Comparison of ENCODE assay signal across 34 cellular contexts in genomic region chr9:91295357-91295756, GRCh38.
"Had no signal": no experiment of that assay in that cellular context is flagged by ENCODE, and none has a peak within 500 bp of the region (broad histone marks: within the 10 kb centered on the region; RNA-seq: fewer than 3 reads in every experiment).

No MANE protein-coding gene starts in this region.

- H3K4me3 ChIP-seq: ascending aorta, cardiac muscle cell had no signal

- ATAC-seq: activated CD8-positive, alpha-beta T cell treated with anti-CD3 and anti-CD28 coated beads for 36 hours; activated naive CD4-positive, alpha-beta T cell treated with anti-CD3 and anti-CD28 coated beads, Interleukin-2, amount 50 U/mL, for 72 hours; activated T-cell treated with anti-CD3 and anti-CD28 coated beads, Interleukin-2, amount 50 U/mL, for 4 hours; activated T-cell treated with anti-CD3 and anti-CD28 coated beads, Interleukin-2, amount 50 U/mL, for 72 hours; activated T-helper 17 cell treated with anti-CD3 and anti-CD28 coated beads, Interleukin-2, amount 50 U/mL, for 72 hours had no signal

- H3K9me3 Mint-ChIP-seq: activated B cell treated with CpG ODN at 0.5 μM for 24 hours; activated CD4-positive, alpha-beta memory T cell treated with anti-CD3 and anti-CD28 coated beads for 36 hours; activated CD4-positive, alpha-beta T cell treated with anti-CD3 and anti-CD28 coated beads, Interleukin-2, amount 10 ng/mL, durations not matched to agents 7 days and 5 days; activated CD8-positive, alpha-beta T cell treated with anti-CD3 and anti-CD28 coated beads for 36 hours; activated naive CD4-positive, alpha-beta T cell treated with anti-CD3 and anti-CD28 coated beads for 36 hours; activated naive CD4-positive, alpha-beta T cell treated with anti-CD3 and anti-CD28 coated beads, Interleukin-2, amount 50 U/mL, for 72 hours; activated naive CD8-positive, alpha-beta T cell treated with anti-CD3 and anti-CD28 coated beads for 36 hours; activated T-cell treated with anti-CD3 and anti-CD28 coated beads, Interleukin-2, amount 50 U/mL, for 4 hours; activated T-cell treated with anti-CD3 and anti-CD28 coated beads, Interleukin-2, amount 50 U/mL, for 72 hours; activated T-helper 1 cell treated with anti-CD3 and anti-CD28 coated beads, Interleukin-12 subunit alpha, Interleukin-12 subunit beta, Interleukin-2, Interleukin-4 antibody, amounts not matched to agents 30 ng/mL and 10 ng/mL and 1 ng/mL, durations not matched to agents 14 hours and 24 hours and 36 hours; activated T-helper 17 cell treated with anti-CD3 and anti-CD28 coated beads, Interleukin-2, amount 50 U/mL, for 72 hours; central memory CD8-positive, alpha-beta T cell; T-helper 2 cell treated with Interferon-gamma antibody and Interleukin-4, amounts not matched to agents 5 μg/mL and 100 μg/mL, for 36 hours had no signal

- H3K27ac ChIP-seq: ascending aorta, cardiac muscle cell, VCaP had no signal

- DNase-seq: activated B cell treated with CpG ODN at 0.5 μM for 24 hours; activated CD4-positive, alpha-beta memory T cell treated with anti-CD3 and anti-CD28 coated beads for 36 hours; activated CD4-positive, alpha-beta T cell treated with anti-CD3 and anti-CD28 coated beads for 4 hours; activated CD4-positive, alpha-beta T cell treated with anti-CD3 and anti-CD28 coated beads, Interleukin-2, amount 10 ng/mL, durations not matched to agents 7 days and 5 days; activated CD4-positive, CD25-positive, alpha-beta regulatory T cell treated with anti-CD3 and anti-CD28 coated beads, Interleukin-2, amount 50 U/mL, for 72 hours; activated CD8-positive, alpha-beta memory T cell treated with anti-CD3 and anti-CD28 coated beads, Interleukin-2, amount 50 U/mL, for 4 hours; activated CD8-positive, alpha-beta T cell treated with anti-CD3 and anti-CD28 coated beads for 36 hours; activated effector memory CD4-positive, alpha-beta T cell treated with anti-CD3 and anti-CD28 coated beads, Interleukin-2, amount 50 U/mL, for 16 hours; activated gamma-delta T cell treated with Interleukin-2 at 50 U/mL for 16 hours; activated naive CD4-positive, alpha-beta T cell; activated naive CD4-positive, alpha-beta T cell treated with anti-CD3 and anti-CD28 coated beads for 36 hours; activated naive CD4-positive, alpha-beta T cell treated with anti-CD3 and anti-CD28 coated beads, Interleukin-2, amount 50 U/mL, for 16 hours; activated naive CD8-positive, alpha-beta T cell treated with anti-CD3 and anti-CD28 coated beads for 36 hours; activated T-cell treated with anti-CD3 and anti-CD28 coated beads for 4 hours; activated T-cell treated with anti-CD3 and anti-CD28 coated beads, Interleukin-2, amount 50 U/mL, for 1 hour; activated T-cell treated with anti-CD3 and anti-CD28 coated beads, Interleukin-2, amount 50 U/mL, for 4 hours; activated T-cell treated with anti-CD3 and anti-CD28 coated beads, Interleukin-2, amount 50 U/mL, for 72 hours; amygdala; anterior cingulate cortex; caudate nucleus; cerebellar nuclear complex; T-helper 2 cell; T-helper 9 cell had no signal

- H3K27me3 Mint-ChIP-seq: activated B cell treated with CpG ODN at 0.5 μM for 24 hours; activated CD4-positive, alpha-beta memory T cell treated with anti-CD3 and anti-CD28 coated beads for 36 hours; activated CD4-positive, alpha-beta T cell treated with anti-CD3 and anti-CD28 coated beads, Interleukin-2, amount 10 ng/mL, durations not matched to agents 7 days and 5 days; activated CD8-positive, alpha-beta T cell treated with anti-CD3 and anti-CD28 coated beads for 36 hours; activated naive CD8-positive, alpha-beta T cell treated with anti-CD3 and anti-CD28 coated beads for 36 hours; activated T-helper 17 cell treated with anti-CD3 and anti-CD28 coated beads, Interleukin-2, amount 50 U/mL, for 72 hours; brain; central memory CD8-positive, alpha-beta T cell had no signal

- H3K27ac Mint-ChIP-seq: activated B cell treated with CpG ODN at 0.5 μM for 24 hours; activated CD4-positive, alpha-beta memory T cell treated with anti-CD3 and anti-CD28 coated beads for 36 hours; activated CD4-positive, alpha-beta T cell treated with anti-CD3 and anti-CD28 coated beads, Interleukin-2, amount 10 ng/mL, durations not matched to agents 7 days and 5 days; activated CD8-positive, alpha-beta T cell treated with anti-CD3 and anti-CD28 coated beads for 36 hours; activated naive CD4-positive, alpha-beta T cell treated with anti-CD3 and anti-CD28 coated beads for 36 hours; activated naive CD4-positive, alpha-beta T cell treated with anti-CD3 and anti-CD28 coated beads, Interleukin-2, amount 50 U/mL, for 72 hours; activated naive CD8-positive, alpha-beta T cell treated with anti-CD3 and anti-CD28 coated beads for 36 hours; activated T-cell treated with anti-CD3 and anti-CD28 coated beads, Interleukin-2, amount 50 U/mL, for 72 hours; activated T-helper 1 cell treated with anti-CD3 and anti-CD28 coated beads, Interleukin-12 subunit alpha, Interleukin-12 subunit beta, Interleukin-2, Interleukin-4 antibody, amounts not matched to agents 30 ng/mL and 10 ng/mL and 1 ng/mL, durations not matched to agents 14 hours and 24 hours and 36 hours; activated T-helper 17 cell treated with anti-CD3 and anti-CD28 coated beads, Interleukin-2, amount 50 U/mL, for 72 hours; brain; T-helper 2 cell treated with Interferon-gamma antibody and Interleukin-4, amounts not matched to agents 5 μg/mL and 100 μg/mL, for 36 hours had no signal

- H3K4me1 Mint-ChIP-seq: activated CD4-positive, alpha-beta T cell treated with anti-CD3 and anti-CD28 coated beads, Interleukin-2, amount 10 ng/mL, durations not matched to agents 7 days and 5 days; activated naive CD8-positive, alpha-beta T cell treated with anti-CD3 and anti-CD28 coated beads for 36 hours had no signal

- H3K4me3 Mint-ChIP-seq: activated B cell treated with CpG ODN at 0.5 μM for 24 hours; activated CD4-positive, alpha-beta memory T cell treated with anti-CD3 and anti-CD28 coated beads for 36 hours; activated CD4-positive, alpha-beta T cell treated with anti-CD3 and anti-CD28 coated beads, Interleukin-2, amount 10 ng/mL, durations not matched to agents 7 days and 5 days; activated CD8-positive, alpha-beta T cell treated with anti-CD3 and anti-CD28 coated beads for 36 hours; activated naive CD4-positive, alpha-beta T cell treated with anti-CD3 and anti-CD28 coated beads for 36 hours; activated naive CD8-positive, alpha-beta T cell treated with anti-CD3 and anti-CD28 coated beads for 36 hours; activated T-cell treated with anti-CD3 and anti-CD28 coated beads, Interleukin-2, amount 50 U/mL, for 4 hours; activated T-cell treated with anti-CD3 and anti-CD28 coated beads, Interleukin-2, amount 50 U/mL, for 72 hours; activated T-helper 1 cell treated with anti-CD3 and anti-CD28 coated beads, Interleukin-12 subunit alpha, Interleukin-12 subunit beta, Interleukin-2, Interleukin-4 antibody, amounts not matched to agents 30 ng/mL and 10 ng/mL and 1 ng/mL, durations not matched to agents 14 hours and 24 hours and 36 hours; activated T-helper 17 cell treated with anti-CD3 and anti-CD28 coated beads, Interleukin-2, amount 50 U/mL, for 72 hours; brain; central memory CD8-positive, alpha-beta T cell; T-helper 2 cell treated with Interferon-gamma antibody and Interleukin-4, amounts not matched to agents 5 μg/mL and 100 μg/mL, for 36 hours had no signal

- H3K9me3 ChIP-seq: ascending aorta had no signal

- FAIRE-seq: bronchial epithelial cell, TTC549 had no signal

- H3K27me3 ChIP-seq: ascending aorta, cardiac muscle cell had no signal
